ENCODE assay signal across 18 cellular contexts in the genomic region with DNA sequence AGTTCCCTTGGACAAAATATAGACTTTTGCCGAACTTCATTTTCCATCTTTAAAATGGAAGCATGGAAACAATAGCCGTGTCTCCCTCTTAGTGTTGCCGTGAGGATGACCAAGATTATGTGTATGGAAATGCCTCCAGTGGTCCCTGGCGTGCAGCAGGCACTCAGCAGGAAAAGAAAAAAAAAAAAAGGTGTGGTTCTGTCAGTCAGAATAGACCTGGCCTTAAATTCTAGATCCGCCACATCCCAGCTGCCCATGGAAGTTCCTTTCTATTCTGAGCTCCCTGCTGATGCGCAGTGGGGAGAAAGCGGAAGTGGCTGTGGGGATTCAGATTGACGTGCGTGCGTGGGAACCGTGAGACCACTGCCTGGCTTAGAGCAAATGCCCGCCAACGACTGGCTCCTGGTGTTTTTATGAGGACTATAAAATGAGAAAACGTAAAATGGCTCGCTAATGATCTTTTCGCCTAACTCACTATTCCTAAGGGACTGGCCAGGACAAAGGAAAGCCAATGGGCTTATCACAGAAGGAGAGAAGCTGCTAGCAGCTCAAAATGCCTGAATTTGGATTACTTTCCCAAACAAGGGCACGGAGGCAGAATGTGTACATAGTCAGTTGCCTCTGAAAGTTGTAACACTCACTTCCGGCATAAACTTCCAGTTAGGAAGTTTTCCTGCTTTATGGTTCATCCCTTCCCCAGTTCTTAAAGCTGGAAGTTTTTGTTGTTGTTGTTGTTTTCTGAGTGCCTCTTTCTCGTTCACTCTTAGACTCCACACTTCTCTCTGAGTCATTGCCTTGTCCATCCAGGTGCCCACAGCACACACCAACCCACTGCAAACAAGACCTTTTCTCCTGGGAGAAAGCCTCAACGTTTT. TPM values are rescaled to one million over a fixed set of nuclear protein-coding genes. Genes with fewer than 3 reads are reported as not detected.
DNase-seq lines count a peak whose midpoint lies in the region; ATAC-seq, FAIRE-seq and TF ChIP-seq lines count a peak whose summit lies in the region.
"Had no signal": no experiment of that assay in that cellular context is flagged by ENCODE, and none has a peak within 500 bp of the region (broad histone marks: within the 10 kb centered on the region; RNA-seq: fewer than 3 reads in every experiment).

No MANE protein-coding gene starts in this region.

- no peak overlapping the region for H2BK12ac ChIP-seq in H1 (ENCODE audit: low read depth, low read length)

- no peak for TF ChIP-seq EP300 in H1 (IDR thresholded peaks at IDR 0.05; ENCODE audit: borderline replicate concordance in 1 of 2, low read depth in 2 of 2, low read length in 2 of 2)

- H4K20me1 ChIP-seq in H1 (replicated peaks in 1 of 2; ENCODE audit: control insufficient read depth in 1 of 2, insufficient read depth in 2 of 2, low read length in 2 of 2): peaks cover 0 to 2% of the 10 kb centered on the region in 2 experiments

- peaks cover 17% of the 10 kb centered on the region for H3K27me3 Mint-ChIP-seq in nephron progenitor cell (ENCODE audit: low read depth, poor library complexity)
- peaks cover 2% of the 10 kb centered on the region for H3K27me3 Mint-ChIP-seq in activated naive CD8-positive, alpha-beta T cell treated with anti-CD3 and anti-CD28 coated beads, Interleukin-2, amount 50 U/mL, for 24 hours

- H2BK120ac ChIP-seq in H1 (replicated peaks; ENCODE audit: low read depth, low read length): no peak overlapping the region

- CTCF ChIA-PET in A673 (lab: Charles Lee): no interaction called here
- CTCF ChIA-PET in HEK293T (lab: Yijun Ruan, JAX): interaction anchor here (0.6 to 1.6 kb wide), 3 partner anchors 55 to 209 kb away, joined by 3 to 5 read pairs (median 4); no protein-coding TSS in a partner anchor
- CTCF ChIA-PET in H1 (lab: Charles Lee; ENCODE audit: partially characterized antibody): interaction anchor here (0.7 to 2.0 kb wide), 4 partner anchors 9 to 186 kb away, joined by 3 to 5 read pairs (median 4); no protein-coding TSS in a partner anchor

- H4K91ac ChIP-seq in H1 (replicated peaks; ENCODE audit: insufficient read length, low read length): no peak overlapping the region

- H2BK20ac ChIP-seq in H1 (ENCODE audit: low read length): 0 out of 2 replicates have a peak overlapping the region, but pooled peaks have one; percentile 53

- POLR2A ChIA-PET in A673 (lab: Charles Lee; ENCODE audit: low non-redundant PET): interaction anchor here (0.6 kb wide), 1 partner anchor 691 kb away, joined by 5 read pairs; no protein-coding TSS in a partner anchor
- POLR2A ChIA-PET in HEK293T (lab: Yijun Ruan, JAX): interaction anchor here (0.9 to 1.4 kb wide), 7 partner anchors 9 to 49 kb away, joined by 3 to 4 read pairs (median 3); no protein-coding TSS in a partner anchor
- POLR2A ChIA-PET in H1 (lab: Charles Lee; ENCODE audit: partially characterized antibody): interaction anchor here (0.6 kb wide), 1 partner anchor 18 kb away, joined by 3 read pairs; no protein-coding TSS in a partner anchor

- H3K9me3 Mint-ChIP-seq in nephron progenitor cell: no peaks in the 10 kb centered on the region
- H3K9me3 Mint-ChIP-seq in activated naive CD8-positive, alpha-beta T cell treated with anti-CD3 and anti-CD28 coated beads, Interleukin-2, amount 50 U/mL, for 24 hours: peaks cover 5% of the 10 kb centered on the region

- H3K27me3 ChIP-seq in A673 (replicated peaks; ENCODE audit: insufficient read depth, low read depth, low read length, poor library complexity) (peaks cover 37% of the 10 kb centered on the region), H1 (replicated peaks in 1 of 4; ENCODE audit: control insufficient read depth in 3 of 4, extremely low read depth in 1 of 4, insufficient read depth in 3 of 4, low read length in 3 of 4) (no peaks in the 10 kb centered on the region), SJCRH30 (no peaks in the 10 kb centered on the region)
- H3K27me3 ChIP-seq: BE2C had no signal

- H2BK5ac ChIP-seq in H1 (ENCODE audit: low read depth, low read length): no peak overlapping the region

- TF ChIP-seq POLR2A in H1 (IDR thresholded peaks at IDR 0.05; ENCODE audit: control extremely low read depth in 1 of 2, low read depth in 2 of 2, low read length in 2 of 2): no peak

- FAIRE-seq in H1 (lab: Jason Lieb, UNC): peak; percentile 36
- FAIRE-seq: H54, HepG2 had no signal

- no peak overlapping the region for H3K4ac ChIP-seq in H1 (replicated peaks; ENCODE audit: insufficient read length, low read depth, low read length)

- no peak overlapping the region for H3K14ac ChIP-seq in H1 (ENCODE audit: insufficient read length)

- no peak overlapping the region for H2AK5ac ChIP-seq in H1 (ENCODE audit: low read depth, low read length)

- H3K56ac ChIP-seq in H1 (replicated peaks; ENCODE audit: insufficient read length, low read depth, low read length): no peak overlapping the region

- H3K27ac Mint-ChIP-seq in nephron progenitor cell: peak overlapping the region; percentile 80
- no peak overlapping the region for H3K27ac Mint-ChIP-seq in activated naive CD8-positive, alpha-beta T cell treated with anti-CD3 and anti-CD28 coated beads, Interleukin-2, amount 50 U/mL, for 24 hours
- H3K27ac Mint-ChIP-seq: CD8-positive, alpha-beta T cell had no signal

- H3K23me2 ChIP-seq in H1 (ENCODE audit: low read depth, low read length): peaks cover 2% of the 10 kb centered on the region; the same call in 1 of the 2 replicates

- no peak overlapping the region for H3K4me3 ChIP-seq in A673 (ENCODE audit: low read depth, low read length, poor library complexity, severe bottlenecking)
- H3K4me3 ChIP-seq in H1 (ENCODE audit: extremely low read depth in 1 of 4, insufficient read depth in 2 of 4, low read depth in 3 of 4, low read length in 4 of 4): no peak overlapping the region
- no peak overlapping the region for H3K4me3 ChIP-seq in SJCRH30

- BruUV-seq in A673 (replicated peaks; lab: Mats Ljungman, UMichigan): no TSS peak

- H3K18ac ChIP-seq in H1 (ENCODE audit: extremely low read depth, low read length): no peak overlapping the region

- H3K9me3 ChIP-seq in A673 (ENCODE audit: low read depth, low read length, poor library complexity, severe bottlenecking) (no peaks in the 10 kb centered on the region), H1 (ENCODE audit: insufficient read depth in 2 of 2, low read depth in 1 of 2, low read length in 1 of 2) (no peaks in the 10 kb centered on the region), SJCRH30 (replicated peaks) (no peaks in the 10 kb centered on the region)
- H3K9me3 ChIP-seq: BE2C had no signal

- 76% methylated on average over 20 of the region's 20 CpGs; no CpG with 5 or more reads in 1 of the 2 experiments for WGBS in H1 (ENCODE audit: extremely low coverage in 1 of 2, insufficient coverage in 1 of 2, insufficient read length in 1 of 2, insufficient replicate concordance in 2 of 2, low coverage in 1 of 2, low lambda C conversion rate in 2 of 2, missing lambda C conversion rate in 1 of 2), 2 experiments

- H3K27ac ChIP-seq in A673 (ENCODE audit: low read depth, low read length, poor library complexity, severe bottlenecking) (no peak overlapping the region), H1 (ENCODE audit: low read depth, low read length) (no peak overlapping the region), SJCRH30 (no peak overlapping the region)

- TF ChIP-seq CTCF in A673 (conservative IDR thresholded peaks at IDR 0.05; ENCODE audit: low read depth, low read length) (no peak), H1 (IDR thresholded peaks at IDR 0.05; ENCODE audit: control extremely low read depth in 1 of 3, insufficient read depth in 1 of 3, low read depth in 1 of 3, low read length in 3 of 3) (no peak), nephron progenitor cell (IDR thresholded peaks at IDR 0.05) (no peak)

- H3K4me2 ChIP-seq in H1 (ENCODE audit: insufficient read depth in 1 of 2, low read depth in 2 of 2, low read length in 2 of 2): peak overlapping the region in 1 of 2 experiments; percentile 12; a peak in 1 of 4 replicates

- H4K8ac ChIP-seq in H1 (ENCODE audit: extremely low read depth, insufficient read depth, low read length): no peak overlapping the region

- no peak for TF ChIP-seq RAD21 in H1 (IDR thresholded peaks at IDR 0.05 in 1 of 2, conservative IDR thresholded peaks at IDR 0.05 in 1 of 2; ENCODE audit: low read depth in 2 of 2, low read length in 2 of 2)

- H3K36me3 ChIP-seq in A673 (ENCODE audit: insufficient read depth, low read length, poor library complexity, severe bottlenecking) (no peaks in the 10 kb centered on the region), H1 (ENCODE audit: control insufficient read depth in 2 of 4, insufficient read depth in 4 of 4, low read length in 3 of 4) (no peaks in the 10 kb centered on the region), SJCRH30 (no peaks in the 10 kb centered on the region)
- H3K36me3 ChIP-seq: BE2C had no signal

- peak overlapping the region; percentile 23; the same call in 1 of the 2 replicates for H2BK15ac ChIP-seq in H1 (ENCODE audit: low read length)

- H3K79me1 ChIP-seq in H1 (ENCODE audit: low read depth, low read length): no peaks in the 10 kb centered on the region

- H3K79me2 ChIP-seq in H1 (ENCODE audit: control insufficient read depth in 1 of 2, insufficient read depth in 2 of 2, low read length in 2 of 2): no peaks in the 10 kb centered on the region

- H4K5ac ChIP-seq in H1 (ENCODE audit: insufficient read length, low read depth, low read length): no peak overlapping the region

- no peak for ATAC-seq in activated naive CD8-positive, alpha-beta T cell treated with anti-CD3 and anti-CD28 coated beads, Interleukin-2, amount 50 U/mL, for 24 hours
- ATAC-seq: CD8-positive, alpha-beta T cell; HepG2; PC-3; SK-N-SH treated with all-trans-retinoic acid at 6 μM for 48 hours had no signal

- H2AFZ ChIP-seq in H1 (ENCODE audit: low read length): peak overlapping the region; percentile 84

- H3K4me1 ChIP-seq in A673 (ENCODE audit: insufficient read depth, low read length, poor library complexity, severe bottlenecking): no peaks in the 10 kb centered on the region
- peaks cover 0 to 6% (median 4%) of the 10 kb centered on the region in 4 experiments; a peak in 4 of 7 replicates for H3K4me1 ChIP-seq in H1 (replicated peaks in 1 of 4; ENCODE audit: control insufficient read depth in 3 of 4, insufficient read depth in 4 of 4, low read length in 3 of 4)
- peaks cover 9% of the 10 kb centered on the region for H3K4me1 ChIP-seq in SJCRH30
- H3K4me1 ChIP-seq: BE2C had no signal

- H3K4me1 Mint-ChIP-seq in nephron progenitor cell: peaks cover 44% of the 10 kb centered on the region
- no peaks in the 10 kb centered on the region for H3K4me1 Mint-ChIP-seq in activated naive CD8-positive, alpha-beta T cell treated with anti-CD3 and anti-CD28 coated beads, Interleukin-2, amount 50 U/mL, for 24 hours

- H3K36me3 Mint-ChIP-seq in nephron progenitor cell (ENCODE audit: low read depth): no peaks in the 10 kb centered on the region
- H3K36me3 Mint-ChIP-seq in activated naive CD8-positive, alpha-beta T cell treated with anti-CD3 and anti-CD28 coated beads, Interleukin-2, amount 50 U/mL, for 24 hours (ENCODE audit: low read depth): no peaks in the 10 kb centered on the region
- H3K36me3 Mint-ChIP-seq: CD8-positive, alpha-beta T cell had no signal

- no peak overlapping the region for H3K4me3 Mint-ChIP-seq in nephron progenitor cell
- no peak overlapping the region for H3K4me3 Mint-ChIP-seq in activated naive CD8-positive, alpha-beta T cell treated with anti-CD3 and anti-CD28 coated beads, Interleukin-2, amount 50 U/mL, for 24 hours
- H3K4me3 Mint-ChIP-seq: CD8-positive, alpha-beta T cell had no signal

- H3K23ac ChIP-seq in H1 (ENCODE audit: insufficient read length): no peak overlapping the region

- DNase-seq in A673 (ENCODE audit: low spot score) (peak; percentile 59), HEK293T (ENCODE audit: extremely low spot score) (peak; percentile 83), H1 (ENCODE audit: low read depth in 1 of 2, low spot score in 2 of 2) (no peak), nephron progenitor cell (peak; percentile 18), SJCRH30 (no peak), AG08396 (ENCODE audit: low spot score) (no peak)
- DNase-seq in activated CD4-positive, alpha-beta T cell treated with anti-CD3 and anti-CD28 coated beads, Interleukin-2, amount 50 U/mL, for 48 hours: no peak
- no peak for DNase-seq in activated naive CD8-positive, alpha-beta T cell treated with anti-CD3 and anti-CD28 coated beads, Interleukin-2, amount 50 U/mL, for 24 hours
- DNase-seq: ACHN; BE2C; CD8-positive, alpha-beta T cell; Kasumi-1; NCI-H1436 treated with DMSO at 0.1 percent for 48 hours; NCI-H69; PC-3 had no signal

- intact Hi-C loops in A673 (cut with micrococcal nuclease; ENCODE audit: unreplicated experiment): no loop called here

- no peak overlapping the region for H3K9ac ChIP-seq in H1 (replicated peaks in 1 of 4; ENCODE audit: extremely low read depth in 1 of 4, low read depth in 3 of 4, low read length in 3 of 4)

RNA-seq across cellular contexts. Expression of a gene that starts 11.4 kb away (rescaled TPM):
- 2.3 and 2.7 TPM in 2 replicates for total RNA-seq in A673 (2021)
- 2.4 and 2.6 TPM in 2 replicates for total RNA-seq in H1 (2021; fragmentation: NEBNext Ultra II Directional; extraction: Animal tissue kit (Norgen Biotek cat#: 25700))
- 1.1 TPM in 2 replicates for polyA plus RNA-seq in H1 (2011; rRNA removed)
- polyA plus RNA-seq in H1 (2011; cell fraction: cytosol; rRNA removed): 0.97 TPM
- polyA plus RNA-seq in H1 (2011; cell fraction: nucleus; rRNA removed): 1.9 TPM
- 0.92 to 1.5 TPM (median 1.2 TPM) in 4 replicates for polyA plus RNA-seq in H1 (2012, experiment 1 of 2)
- 0.05 TPM for polyA plus RNA-seq in H1 (2012, experiment 2 of 2)
- 0.57 TPM for polyA plus RNA-seq in H1 (2013, experiment 1 of 2)
- 0.46 TPM for polyA plus RNA-seq in H1 (2013, experiment 2 of 2)
- 8.3 and 8.9 TPM in 2 replicates for polyA minus RNA-seq in H1 (2011; rRNA and poly(A)+ RNA removed)
- polyA minus RNA-seq in H1 (2011; cell fraction: cytosol; rRNA and poly(A)+ RNA removed): 4.6 TPM
- polyA minus RNA-seq in H1 (2011; cell fraction: nucleus; rRNA and poly(A)+ RNA removed): 13.7 TPM
- total RNA-seq in SJCRH30 (2014; rRNA removed; shearing (Covaris generic)): 12.8 and 14.5 TPM in 2 replicates
- total RNA-seq: CD8-positive, alpha-beta T cell; HepG2 had no signal
- polyA plus RNA-seq: HepG2 had no signal

Comparison
In these comparisons a context has a peak if more than half of its experiments do, and no peak if none do; other contexts are left out.
1. DNase-seq: peak in A673 (single experiment), HEK293T (single experiment) and nephron progenitor cell (single experiment); none in H1 (0 of 2), SJCRH30 (0 of 2), activated CD4-positive, alpha-beta T cell treated with anti-CD3 and anti-CD28 coated beads, Interleukin-2, amount 50 U/mL, for 48 hours (0 of 2), AG08396 (single experiment) and activated naive CD8-positive, alpha-beta T cell treated with anti-CD3 and anti-CD28 coated beads, Interleukin-2, amount 50 U/mL, for 24 hours (single experiment).